In genomic region chr18:12230561-12230960, GRCh38 we compare ENCODE assay signal across 7 cellular contexts. TPM values are rescaled to one million over a fixed set of nuclear protein-coding genes. Genes with fewer than 3 reads are reported as not detected.
"Had no signal": no experiment of that assay in that cellular context is flagged by ENCODE, and none has a peak within 500 bp of the region (broad histone marks: within the 10 kb centered on the region; RNA-seq: fewer than 3 reads in every experiment).

No MANE protein-coding gene starts in this region.

RNA-seq across cellular contexts. Expression of gene CIDEA, which starts 23.6 kb away (rescaled TPM):
- total RNA-seq: GM23248, GM23338, H1, H4, H7, H9, HFFc6 had no signal
